ENCODE assay signal across 27 cellular contexts in the genomic region with DNA sequence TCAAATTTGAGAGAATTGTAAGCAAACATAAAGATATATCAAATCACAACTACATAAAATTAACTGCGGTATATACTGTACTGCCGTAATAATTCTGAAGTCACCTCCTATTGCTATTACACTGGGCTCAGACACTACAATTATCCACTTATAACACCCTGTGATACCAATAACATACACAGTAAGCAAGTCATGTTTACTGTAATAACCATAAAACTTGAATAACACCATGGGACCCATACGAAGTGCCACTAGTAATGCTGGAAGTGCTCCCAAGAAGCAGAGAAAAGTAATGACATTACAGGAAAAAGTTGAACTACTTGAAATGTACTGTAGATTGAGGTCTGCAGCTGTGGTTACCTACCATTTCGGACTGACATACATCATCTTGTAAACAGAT.
"Had no signal": no experiment of that assay in that cellular context is flagged by ENCODE, and none has a peak within 500 bp of the region (broad histone marks: within the 10 kb centered on the region; RNA-seq: fewer than 3 reads in every experiment).

No MANE protein-coding gene starts in this region.

- ATAC-seq: activated CD4-positive, CD25-positive, alpha-beta regulatory T cell treated with anti-CD3 and anti-CD28 coated beads, Interleukin-2, amount 50 U/mL, for 24 hours; activated CD8-positive, alpha-beta T cell treated with anti-CD3 and anti-CD28 coated beads for 36 hours; activated T-cell treated with anti-CD3 and anti-CD28 coated beads, Interleukin-2, amount 50 U/mL, for 72 hours; PC-3; SK-N-SH treated with all-trans-retinoic acid at 6 μM for 48 hours had no signal

- H3K36me3 ChIP-seq: breast epithelium had no signal

- H3K9me3 ChIP-seq: adrenal gland, breast epithelium, SJSA1 had no signal

- H3K27me3 ChIP-seq: adrenal gland, breast epithelium, SJSA1 had no signal

- H3K4me3 ChIP-seq: adrenal gland, breast epithelium, coronary artery, SJSA1 had no signal

- DNase-seq: activated CD4-positive, alpha-beta T cell treated with anti-CD3 and anti-CD28 coated beads for 4 hours; activated CD8-positive, alpha-beta memory T cell treated with anti-CD3 and anti-CD28 coated beads, Interleukin-2, amount 50 U/mL, for 4 hours; activated CD8-positive, alpha-beta T cell treated with anti-CD3 and anti-CD28 coated beads for 36 hours; activated gamma-delta T cell treated with Interleukin-2 at 50 U/mL for 16 hours; activated naive CD4-positive, alpha-beta T cell treated with anti-CD3 and anti-CD28 coated beads, Interleukin-2, amount 10 ng/mL, durations not matched to agents 7 days and 5 days; activated naive CD8-positive, alpha-beta T cell treated with anti-CD3 and anti-CD28 coated beads, Interleukin-2, amount 10 ng/mL, durations not matched to agents 7 days and 5 days; activated T-cell treated with anti-CD3 and anti-CD28 coated beads, Interleukin-2, amount 50 U/mL, for 72 hours; adrenal gland; anterior cingulate cortex; caudate nucleus; NCI-H1092; NCI-H1436; NCI-H1694 treated with DMSO at 0.1 percent for 48 hours; NCI-H2029 treated with DMSO at 0.1 percent for 48 hours; NCI-H446; NCI-H524; NCI-H82; PC-3; SHP77; SW 1271 had no signal

- FAIRE-seq: RCC 7860 had no signal

- H3K4me1 ChIP-seq: breast epithelium, SJSA1 had no signal

- H3K27ac ChIP-seq: adrenal gland, breast epithelium, coronary artery, KMS-11, SJSA1 had no signal
